In genomic region chr9:89466451-89467277, GRCh38 we compare ENCODE assay signal across 8 cellular contexts. TPM values are rescaled to one million over a fixed set of nuclear protein-coding genes. Genes with fewer than 3 reads are reported as not detected.
DNase-seq lines count a peak whose midpoint lies in the region; ATAC-seq and TF ChIP-seq lines count a peak whose summit lies in the region.

No MANE protein-coding gene starts in this region.

- H3K9me3 ChIP-seq in DOHH2 (ENCODE audit: control insufficient read depth, insufficient read depth, low read length) (no peaks in the 10 kb centered on the region), SJCRH30 (replicated peaks) (no peaks in the 10 kb centered on the region)

- H4K20me1 ChIP-seq in DOHH2 (ENCODE audit: control insufficient read depth, insufficient read depth, low read depth, low read length): peaks cover 14% of the 10 kb centered on the region

- H3K4me3 Mint-ChIP-seq in memory B cell: peak overlapping the region; percentile 74

- H3K27ac ChIP-seq in DOHH2 (ENCODE audit: low read depth, low read length): no peak overlapping the region
- H3K27ac ChIP-seq in SJCRH30: no peak overlapping the region

- H3K9me2 ChIP-seq in DOHH2 (replicated peaks; ENCODE audit: control insufficient read depth, low read length): no peaks in the 10 kb centered on the region

- ATAC-seq in GM21447 (IDR thresholded peaks at IDR 0.05; ENCODE audit: unreplicated experiment): peak; percentile 64
- ATAC-seq in memory B cell (ENCODE audit: low read depth): peak; percentile 27

- H3K27me3 ChIP-seq in DOHH2 (ENCODE audit: control insufficient read depth, low read length): no peaks in the 10 kb centered on the region
- H3K27me3 ChIP-seq in SJCRH30: peaks cover 7% of the 10 kb centered on the region; the same call in 1 of the 2 replicates

- H3K36me3 Mint-ChIP-seq in memory B cell: peaks cover 16% of the 10 kb centered on the region

- H3K4me3 ChIP-seq in DOHH2 (ENCODE audit: low read length) (no peak overlapping the region), SJCRH30 (no peak overlapping the region)

- H3K4me1 ChIP-seq in DOHH2 (ENCODE audit: control insufficient read depth, low read length) (peaks cover 43% of the 10 kb centered on the region), SJCRH30 (no peaks in the 10 kb centered on the region)

- no peaks in the 10 kb centered on the region for H3K27me3 Mint-ChIP-seq in memory B cell

- H3K27ac Mint-ChIP-seq in memory B cell: peak overlapping the region; percentile 77

- no peaks in the 10 kb centered on the region for H3K36me3 ChIP-seq in DOHH2 (ENCODE audit: control insufficient read depth, low read length)
- H3K36me3 ChIP-seq in SJCRH30: no peaks in the 10 kb centered on the region

- DNase-seq in HK-2 (ENCODE audit: unreplicated experiment) (peak; percentile 73), memory B cell (ENCODE audit: low spot score in 2 of 2) (no peak), HT-29 (ENCODE audit: low spot score) (no peak), hepatic stellate cell (ENCODE audit: low spot score) (no peak), HUDEP-2 (lab: John Stamatoyannopoulos, UW; ENCODE audit: unreplicated experiment in 76 of 76) (no peak), SJCRH30 (no peak)

- H3K9me3 Mint-ChIP-seq in memory B cell: no peaks in the 10 kb centered on the region

- peak overlapping the region; percentile 23; the same call in 1 of the 2 replicates for H3K4me2 ChIP-seq in DOHH2 (ENCODE audit: low read length)

- peaks cover 77% of the 10 kb centered on the region for H3K4me1 Mint-ChIP-seq in memory B cell

- H3F3A ChIP-seq in DOHH2 (ENCODE audit: control insufficient read depth, insufficient read depth): no peaks in the 10 kb centered on the region

- peaks cover 6% of the 10 kb centered on the region for H3K79me2 ChIP-seq in DOHH2 (ENCODE audit: control insufficient read depth, low read length)

- TF ChIP-seq CTCF in DOHH2 (IDR thresholded peaks at IDR 0.05; ENCODE audit: low read depth, low read length, poor library complexity, severe bottlenecking): no peak

RNA-seq across cellular contexts. Expression of gene SEMA4D, which starts 31.2 kb away (rescaled TPM):
- 13.2 and 18.5 TPM in 2 replicates for total RNA-seq in HT-29 (2014; rRNA removed; shearing (Covaris generic))
- total RNA-seq in SJCRH30 (2014; rRNA removed; shearing (Covaris generic)): 0.08 TPM in 1 of 2 replicates, not detected in the other

Comparison
In these comparisons a context has a peak if more than half of its experiments do, and no peak if none do; other contexts are left out.
1. RNA of gene SEMA4D, which starts 31.2 kb away (total RNA-seq): 13.2 to 18.5 TPM in HT-29; 0.08 TPM in SJCRH30; every median in the first group is over 10 times any median in the second.